ENCODE assay signal across 8 cellular contexts in the genomic region with DNA sequence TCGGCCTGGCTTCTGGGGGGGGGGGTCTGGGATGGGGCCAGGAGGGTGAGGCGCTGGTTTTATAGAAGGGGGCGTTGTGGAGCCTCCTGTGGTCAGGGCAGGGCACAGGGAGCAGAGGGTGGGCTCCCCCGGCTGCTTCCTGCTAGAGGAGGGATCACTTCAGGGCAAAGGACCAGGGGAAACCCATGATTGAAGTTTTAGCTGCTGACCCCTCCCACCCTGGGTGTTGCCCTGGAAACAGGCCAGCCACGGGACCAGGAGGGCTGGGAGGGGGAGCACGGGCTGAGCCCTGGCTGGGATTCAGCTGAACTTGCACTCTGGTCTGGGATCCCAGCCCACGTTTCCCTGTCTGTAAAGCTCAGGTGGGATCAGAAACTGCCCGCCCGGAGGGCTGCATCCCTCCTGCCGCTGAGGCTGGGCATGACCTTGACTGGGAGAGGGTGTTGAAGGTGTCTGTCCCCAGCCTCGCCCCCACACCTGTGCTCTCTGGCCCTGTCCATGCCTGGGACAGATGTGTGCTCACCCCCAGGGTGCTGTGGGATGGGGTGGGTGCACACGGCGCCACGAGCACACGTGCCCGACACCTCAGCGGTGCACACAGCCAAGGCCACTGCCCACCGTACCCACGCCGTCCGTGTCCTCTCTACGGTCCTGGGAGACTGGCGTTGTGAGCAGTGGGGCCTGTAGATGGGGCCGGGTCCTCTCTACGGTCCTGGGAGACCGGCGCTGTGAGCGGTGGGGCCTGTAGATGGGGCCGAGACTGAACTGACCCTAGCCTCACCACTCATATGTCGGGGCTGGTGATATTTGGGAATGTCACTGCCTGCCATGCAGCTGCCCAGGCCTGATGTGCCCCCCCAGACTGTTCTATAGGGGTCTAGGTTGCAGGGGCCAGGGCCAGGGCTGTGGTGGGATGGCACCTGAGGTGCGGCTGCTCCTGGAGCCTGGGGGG. TPM values are rescaled to one million over a fixed set of nuclear protein-coding genes. Genes with fewer than 3 reads are reported as not detected.
A peak's percentile ranks its signal among the peaks of the same experiment; 100 is the strongest.
DNase-seq lines count a peak whose midpoint lies in the region; ATAC-seq and TF ChIP-seq lines count a peak whose summit lies in the region.

No MANE protein-coding gene starts in this region.

- H3K4me1 ChIP-seq in colonic mucosa (peaks cover 21% of the 10 kb centered on the region), thoracic aorta (ENCODE audit: control insufficient read depth in 1 of 2, low read depth in 2 of 2) (peaks cover 46 to 67% of the 10 kb centered on the region in 2 donors)

- TF ChIP-seq CTCF in colonic mucosa (IDR thresholded peaks at IDR 0.05) (no peak), thoracic aorta (IDR thresholded peaks at IDR 0.05) (no peak)

- DNase-seq in ELF-1 (ENCODE audit: low read depth, low spot score): peak; percentile 94
- peak; percentile 58 for DNase-seq in NCI-H446 treated with DMSO at 0.1 percent for 48 hours (lab: John Stamatoyannopoulos, UW)
- DNase-seq in colonic mucosa: peak; percentile 86
- peak; percentile 73 to 88 for DNase-seq in left colon
- peak; percentile 72 for DNase-seq in thoracic aorta (ENCODE audit: low spot score)
- DNase-seq in NCI-H1105 (lab: John Stamatoyannopoulos, UW): no peak
- no peak for DNase-seq in activated CD4-positive, CD25-positive, alpha-beta regulatory T cell treated with anti-CD3 and anti-CD28 coated beads, Interleukin-2, amount 50 U/mL, for 72 hours
- DNase-seq in activated naive CD4-positive, alpha-beta T cell treated with anti-CD3 and anti-CD28 coated beads, Interleukin-2, amount 50 U/mL, for 72 hours (ENCODE audit: low spot score in 2 of 2): no peak

- peak overlapping the region; percentile 81 for H3K27ac ChIP-seq in colonic mucosa
- H3K27ac ChIP-seq in thoracic aorta: peak overlapping the region; percentile 86 to 88

- no peaks in the 10 kb centered on the region for H3K9me3 ChIP-seq in colonic mucosa
- no peaks in the 10 kb centered on the region for H3K9me3 ChIP-seq in thoracic aorta

- peak overlapping the region; percentile 21 to 43 for H3K9ac ChIP-seq in colonic mucosa (ENCODE audit: low read depth in 2 of 2, low read length in 2 of 2)

- H3K27ac Mint-ChIP-seq in activated naive CD4-positive, alpha-beta T cell treated with anti-CD3 and anti-CD28 coated beads, Interleukin-2, amount 50 U/mL, for 72 hours: no peak overlapping the region

- peak; percentile 1 for ATAC-seq in left colon
- peak; percentile 22 for ATAC-seq in thoracic aorta (ENCODE audit: insufficient number of reproducible peaks, low FRiP score, low read depth)
- ATAC-seq in activated naive CD4-positive, alpha-beta T cell treated with anti-CD3 and anti-CD28 coated beads, Interleukin-2, amount 50 U/mL, for 72 hours: no peak

- peaks cover under 1% of the 10 kb centered on the region for H3K36me3 ChIP-seq in colonic mucosa
- H3K36me3 ChIP-seq in thoracic aorta: peaks cover 3% of the 10 kb centered on the region

- H3K9me3 Mint-ChIP-seq in activated naive CD4-positive, alpha-beta T cell treated with anti-CD3 and anti-CD28 coated beads, Interleukin-2, amount 50 U/mL, for 72 hours: no peaks in the 10 kb centered on the region

- peaks cover 0 to 9% of the 10 kb centered on the region in 2 donors for H3K36me3 Mint-ChIP-seq in activated naive CD4-positive, alpha-beta T cell treated with anti-CD3 and anti-CD28 coated beads, Interleukin-2, amount 50 U/mL, for 72 hours

- H3K27me3 ChIP-seq in colonic mucosa (peaks cover 12% of the 10 kb centered on the region), thoracic aorta (replicated peaks; ENCODE audit: insufficient read depth) (no peaks in the 10 kb centered on the region)

- H3K4me3 ChIP-seq in colonic mucosa: no peak overlapping the region
- H3K4me3 ChIP-seq in thoracic aorta: peak overlapping the region; percentile 95

- intact Hi-C loops in colonic mucosa (cut with DNase I) (loop anchor here (5.0 kb wide), 1 partner anchor 207 kb away; no protein-coding TSS in a partner anchor), left colon (cut with DNase I, micrococcal nuclease) (no loop called here)

RNA-seq across cellular contexts. Expression of a gene that starts 2.3 kb away (rescaled TPM):
- total RNA-seq in colonic mucosa: 10 to 100 TPM; 12.1 to 12.7 TPM
- 10 to 100 TPM; 11.7 to 20.2 TPM for total RNA-seq in left colon
- total RNA-seq in thoracic aorta: 100 to 1,000 TPM in 1 of 2 donors, 10 to 100 TPM in 1; 55.5 to 107 TPM
- 10 to 100 TPM; 12.6 to 18.9 TPM for total RNA-seq in activated naive CD4-positive, alpha-beta T cell treated with anti-CD3 and anti-CD28 coated beads, Interleukin-2, amount 50 U/mL, for 72 hours

RNA-seq across cellular contexts. Expression of a gene that starts 2.6 kb away (rescaled TPM):
- 100 to 1,000 TPM in 1 of 2 donors, 10 to 100 TPM in 1; 77.4 to 181 TPM for total RNA-seq in colonic mucosa
- 10 to 100 TPM; 79.4 to 83.1 TPM for total RNA-seq in left colon
- total RNA-seq in thoracic aorta: 10 to 100 TPM; 20.8 to 63.0 TPM
- 10 to 100 TPM; 50.4 to 95.1 TPM for total RNA-seq in activated naive CD4-positive, alpha-beta T cell treated with anti-CD3 and anti-CD28 coated beads, Interleukin-2, amount 50 U/mL, for 72 hours

RNA-seq across cellular contexts. Expression of a gene that starts 12.2 kb away (rescaled TPM):
- total RNA-seq in colonic mucosa (100 to 1,000 TPM; 371 to 396 TPM), left colon (100 to 1,000 TPM; 443 to 462 TPM), thoracic aorta (1,000 to 10,000 TPM in 1 of 2 donors, 100 to 1,000 TPM in 1; 532 to 1,455 TPM)
- 10 to 100 TPM; 42.8 to 46.0 TPM for total RNA-seq in activated naive CD4-positive, alpha-beta T cell treated with anti-CD3 and anti-CD28 coated beads, Interleukin-2, amount 50 U/mL, for 72 hours

RNA-seq across cellular contexts. Expression of a gene that starts 17.2 kb away (rescaled TPM):
- total RNA-seq in colonic mucosa: 100 to 1,000 TPM in 1 of 2 donors, 10 to 100 TPM in 1; 97.3 to 108 TPM
- 100 to 1,000 TPM; 117 to 122 TPM for total RNA-seq in left colon
- total RNA-seq in thoracic aorta: 10 to 100 TPM in 1 of 2 donors, 1 to 10 TPM in 1; 9.6 to 11.6 TPM
- total RNA-seq in activated naive CD4-positive, alpha-beta T cell treated with anti-CD3 and anti-CD28 coated beads, Interleukin-2, amount 50 U/mL, for 72 hours: 1 to 10 TPM in 1 of 2 donors, under 1 TPM in 1; 0.66 to 1.9 TPM

RNA-seq across cellular contexts. Expression of a gene that starts 26.3 kb away (rescaled TPM):
- total RNA-seq in colonic mucosa: 100 to 1,000 TPM; 139 to 155 TPM
- total RNA-seq in left colon: 100 to 1,000 TPM; 161 to 222 TPM
- 100 to 1,000 TPM; 105 to 115 TPM for total RNA-seq in thoracic aorta
- total RNA-seq in activated naive CD4-positive, alpha-beta T cell treated with anti-CD3 and anti-CD28 coated beads, Interleukin-2, amount 50 U/mL, for 72 hours: 10 to 100 TPM; 24.5 to 49.1 TPM

Comparison
In these comparisons a context has a peak if more than half of its experiments do, and no peak if none do; other contexts are left out.
1. DNase-seq: peak in ELF-1 (single experiment), NCI-H446 treated with DMSO at 0.1 percent for 48 hours (single experiment), colonic mucosa (single experiment), left colon (2 of 2) and thoracic aorta (single experiment); none in NCI-H1105 (single experiment), activated CD4-positive, CD25-positive, alpha-beta regulatory T cell treated with anti-CD3 and anti-CD28 coated beads, Interleukin-2, amount 50 U/mL, for 72 hours (single experiment) and activated naive CD4-positive, alpha-beta T cell treated with anti-CD3 and anti-CD28 coated beads, Interleukin-2, amount 50 U/mL, for 72 hours (0 of 2).
2. ATAC-seq: peak in left colon (single experiment) and thoracic aorta (single experiment); none in activated naive CD4-positive, alpha-beta T cell treated with anti-CD3 and anti-CD28 coated beads, Interleukin-2, amount 50 U/mL, for 72 hours (0 of 2).
3. RNA of a gene that starts 12.2 kb away (total RNA-seq): 532 to 1,455 TPM in thoracic aorta, 443 to 462 TPM in left colon and 371 to 396 TPM in colonic mucosa; 42.8 to 46.0 TPM in activated naive CD4-positive, alpha-beta T cell treated with anti-CD3 and anti-CD28 coated beads, Interleukin-2, amount 50 U/mL, for 72 hours; every median in the first group is over 4 times any median in the second.